In the genomic region with DNA sequence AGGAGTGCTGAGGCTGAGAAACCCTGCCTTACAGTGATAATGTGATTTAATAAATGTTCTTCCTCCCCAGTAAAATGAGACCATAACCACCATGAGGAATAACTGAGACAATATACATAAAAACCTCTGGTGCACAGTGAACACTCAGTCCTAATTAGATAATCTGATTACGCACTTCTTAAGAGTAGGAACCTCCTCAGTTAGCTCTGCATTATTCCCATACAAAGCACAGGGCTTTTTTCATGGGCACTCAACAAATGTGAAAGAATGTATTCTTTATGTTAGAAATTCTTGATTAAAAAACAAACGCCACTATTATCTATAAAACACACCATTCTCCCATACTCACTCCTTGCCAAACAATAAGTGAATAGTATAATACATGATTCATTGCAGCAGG, we compare ENCODE assay signal across 18 cellular contexts.
DNase-seq lines count a peak whose midpoint lies in the region; ATAC-seq and TF ChIP-seq lines count a peak whose summit lies in the region.
"Had no signal": no experiment of that assay in that cellular context is flagged by ENCODE, and none has a peak within 500 bp of the region (broad histone marks: within the 10 kb centered on the region; RNA-seq: fewer than 3 reads in every experiment).

No MANE protein-coding gene starts in this region.

- H3K4me3 Mint-ChIP-seq in neural progenitor cell: no peak overlapping the region
- H3K4me3 Mint-ChIP-seq: CD14-positive monocyte had no signal

- H3K4me2 ChIP-seq in neural progenitor cell: peak overlapping the region; percentile 34

- peaks cover 3% of the 10 kb centered on the region for H3K9me3 Mint-ChIP-seq in neural progenitor cell

- H4K20me1 ChIP-seq in neural progenitor cell (ENCODE audit: low read depth): no peaks in the 10 kb centered on the region

- no peaks in the 10 kb centered on the region for H3K79me2 ChIP-seq in neural progenitor cell (ENCODE audit: low read depth)

- H3K4me3 ChIP-seq in A673 (ENCODE audit: low read depth, low read length, poor library complexity, severe bottlenecking): no peak overlapping the region
- H3K4me3 ChIP-seq in HEK293 (ENCODE audit: low read depth, low read length): no peak overlapping the region
- H3K4me3 ChIP-seq in neural progenitor cell: no peak overlapping the region

- TF ChIP-seq CTCF in A673 (conservative IDR thresholded peaks at IDR 0.05; ENCODE audit: low read depth, low read length): no peak
- no peak for TF ChIP-seq CTCF in HEK293 (tag by site-specific recombination; IDR thresholded peaks at IDR 0.05)
- TF ChIP-seq CTCF in neural progenitor cell (IDR thresholded peaks at IDR 0.05): no peak

- DNase-seq in A673 (ENCODE audit: low spot score) (peak; percentile 34), SK-N-DZ (ENCODE audit: low spot score) (peak; percentile 69), neural progenitor cell (ENCODE audit: low spot score) (no peak)
- DNase-seq: DMS79, KBM-7, NCI-H1092, NCI-H1436, NCI-H187 treated with DMSO at 0.1 percent for 48 hours, NCI-H226, NCI-H510A treated with DMSO at 0.1 percent for 48 hours, SHP77 treated with DMSO at 0.1 percent for 48 hours had no signal

- POLR2A ChIA-PET in A673 (lab: Charles Lee; ENCODE audit: low non-redundant PET) (no interaction called here), HEK293 (lab: Yijun Ruan, JAX) (no interaction called here)

- H3K27me3 ChIP-seq in A673 (replicated peaks; ENCODE audit: insufficient read depth, low read depth, low read length, poor library complexity) (peaks cover 5% of the 10 kb centered on the region), neural progenitor cell (no peaks in the 10 kb centered on the region)

- H2AFZ ChIP-seq in neural progenitor cell (replicated peaks): no peak overlapping the region

- no peaks in the 10 kb centered on the region for H3K27me3 Mint-ChIP-seq in neural progenitor cell (ENCODE audit: insufficient read depth, low read depth)

- peaks cover 39% of the 10 kb centered on the region for H3K4me1 Mint-ChIP-seq in neural progenitor cell

- no TSS peak for BruUV-seq in A673 (replicated peaks; lab: Mats Ljungman, UMichigan)

- intact Hi-C loops in A673 (cut with micrococcal nuclease; ENCODE audit: unreplicated experiment): no loop called here

- peaks cover 14% of the 10 kb centered on the region for H3K4me1 ChIP-seq in A673 (ENCODE audit: insufficient read depth, low read length, poor library complexity, severe bottlenecking)
- no peaks in the 10 kb centered on the region; the same call in 1 of the 2 replicates for H3K4me1 ChIP-seq in HEK293 (ENCODE audit: control insufficient read depth, insufficient read depth, low read length)
- H3K4me1 ChIP-seq in neural progenitor cell: peaks cover 13% of the 10 kb centered on the region

- H3K27ac Mint-ChIP-seq in neural progenitor cell: no peak overlapping the region
- H3K27ac Mint-ChIP-seq: CD14-positive monocyte had no signal

- CTCF ChIA-PET in A673 (lab: Charles Lee): no interaction called here
- CTCF ChIA-PET in HEK293 (lab: Yijun Ruan, JAX): no interaction called here

- no peaks in the 10 kb centered on the region for H3F3A ChIP-seq in neural progenitor cell (ENCODE audit: low read depth)

- H3K9ac ChIP-seq in neural progenitor cell: no peak overlapping the region

- peaks cover 1% of the 10 kb centered on the region for H3K36me3 Mint-ChIP-seq in neural progenitor cell
- H3K36me3 Mint-ChIP-seq: CD14-positive monocyte had no signal

- ATAC-seq in GM18861 (IDR thresholded peaks at IDR 0.05; ENCODE audit: unreplicated experiment): no peak
- ATAC-seq in HG03460 (IDR thresholded peaks at IDR 0.05; ENCODE audit: unreplicated experiment): no peak
- no peak for ATAC-seq in HG02938 (IDR thresholded peaks at IDR 0.05; ENCODE audit: unreplicated experiment)

- H3K9me3 ChIP-seq in A673 (ENCODE audit: low read depth, low read length, poor library complexity, severe bottlenecking): no peaks in the 10 kb centered on the region
- no peaks in the 10 kb centered on the region for H3K9me3 ChIP-seq in HEK293 (ENCODE audit: control insufficient read depth, insufficient read depth, low read depth, low read length)
- no peaks in the 10 kb centered on the region for H3K9me3 ChIP-seq in neural progenitor cell (ENCODE audit: low read depth)

- H3K36me3 ChIP-seq in A673 (ENCODE audit: insufficient read depth, low read length, poor library complexity, severe bottlenecking) (no peaks in the 10 kb centered on the region), HEK293 (ENCODE audit: control insufficient read depth in 2 of 2, insufficient read depth in 1 of 2, low read length in 2 of 2) (no peaks in the 10 kb centered on the region), neural progenitor cell (no peaks in the 10 kb centered on the region)

- H3K27ac ChIP-seq in A673 (ENCODE audit: low read depth, low read length, poor library complexity, severe bottlenecking) (no peak overlapping the region), HEK293 (ENCODE audit: extremely low read depth, low read depth, low read length) (no peak overlapping the region), neural progenitor cell (no peak overlapping the region)
- H3K27ac ChIP-seq: HL-60, RWPE1 had no signal

TF ChIP-seq in HEK293, 187 proteins besides CTCF, POLR2A, EP300 and RAD21:
- TF ChIP-seq, protein P1, sequence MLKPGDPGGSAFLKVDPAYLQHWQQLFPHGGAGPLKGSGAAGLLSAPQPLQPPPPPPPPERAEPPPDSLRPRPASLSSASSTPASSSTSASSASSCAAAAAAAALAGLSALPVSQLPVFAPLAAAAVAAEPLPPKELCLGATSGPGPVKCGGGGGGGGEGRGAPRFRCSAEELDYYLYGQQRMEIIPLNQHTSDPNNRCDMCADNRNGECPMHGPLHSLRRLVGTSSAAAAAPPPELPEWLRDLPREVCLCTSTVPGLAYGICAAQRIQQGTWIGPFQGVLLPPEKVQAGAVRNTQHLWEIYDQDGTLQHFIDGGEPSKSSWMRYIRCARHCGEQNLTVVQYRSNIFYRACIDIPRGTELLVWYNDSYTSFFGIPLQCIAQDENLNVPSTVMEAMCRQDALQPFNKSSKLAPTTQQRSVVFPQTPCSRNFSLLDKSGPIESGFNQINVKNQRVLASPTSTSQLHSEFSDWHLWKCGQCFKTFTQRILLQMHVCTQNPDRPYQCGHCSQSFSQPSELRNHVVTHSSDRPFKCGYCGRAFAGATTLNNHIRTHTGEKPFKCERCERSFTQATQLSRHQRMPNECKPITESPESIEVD (tag by site-specific recombination; IDR thresholded peaks at IDR 0.05): peak; percentile 13; the same call in 1 of the 2 replicates
- no peak for TF ChIP-seq ZFP41 (tag by site-specific recombination; IDR thresholded peaks at IDR 0.05; ENCODE audit: borderline replicate concordance)
